ENCODE assay signal across 26 cellular contexts in the genomic region with DNA sequence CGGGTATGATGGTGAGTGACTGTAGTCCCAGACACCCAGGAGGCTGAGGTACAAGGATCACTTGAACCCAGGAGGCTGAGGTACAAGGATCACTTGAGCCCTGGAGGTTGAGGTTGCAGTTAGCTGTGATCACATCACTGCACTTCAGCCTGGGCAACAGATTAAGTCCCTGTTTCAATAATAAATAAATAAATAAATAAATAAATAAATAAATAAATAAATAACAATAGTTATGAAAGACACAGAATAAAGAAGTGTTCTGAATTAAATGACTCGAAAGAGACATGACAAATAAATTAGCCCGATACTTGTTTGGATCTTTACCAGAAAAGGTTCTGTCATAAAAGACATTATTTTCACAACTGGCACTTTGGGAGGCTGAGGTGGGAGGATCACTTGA.
"Had no signal": no experiment of that assay in that cellular context is flagged by ENCODE, and none has a peak within 500 bp of the region (broad histone marks: within the 10 kb centered on the region; RNA-seq: fewer than 3 reads in every experiment).

No MANE protein-coding gene starts in this region.

- H3K27ac ChIP-seq: colonic mucosa, esophagus squamous epithelium, gastrocnemius medialis, heart right ventricle, left lung, lower lobe of right lung had no signal

- H3K36me3 ChIP-seq: colonic mucosa had no signal

- DNase-seq: colonic mucosa; cortex of kidney; effector CD8-positive, alpha-beta T cell; effector memory CD8-positive, alpha-beta T cell; endodermal cell; erythroblast; esophagus squamous epithelium; foreskin fibroblast; foreskin melanocyte; gastrocnemius medialis; glutamatergic neuron; head of caudate nucleus; heart right ventricle; hippocampal formation; left cardiac atrium; left lung; left ventricle myocardium superior; lower lobe of right lung; mesenchymal stem cell; midbrain; naive thymus-derived CD4-positive, alpha-beta T cell had no signal

- H3K9me3 ChIP-seq: colonic mucosa, esophagus squamous epithelium, gastrocnemius medialis, heart right ventricle, left lung, lower lobe of right lung had no signal

- ATAC-seq: effector memory CD8-positive, alpha-beta T cell; esophagus mucosa; gastrocnemius medialis; heart right ventricle; left cardiac atrium; left lung; left ventricle myocardium superior; lower lobe of right lung; naive thymus-derived CD4-positive, alpha-beta T cell had no signal

- H3K4me1 ChIP-seq: colonic mucosa, gastrocnemius medialis, lower lobe of right lung had no signal

- H3K9me3 Mint-ChIP-seq: dendritic cell treated with granulocyte-macrophage colony-stimulating factor and Interleukin-4, amounts not matched to agents 40 ng/mL and 50 ng/mL, for 4 days; effector memory CD8-positive, alpha-beta T cell; endodermal cell; naive thymus-derived CD4-positive, alpha-beta T cell had no signal

- H3K27me3 Mint-ChIP-seq: dendritic cell treated with granulocyte-macrophage colony-stimulating factor and Interleukin-4, amounts not matched to agents 40 ng/mL and 50 ng/mL, for 4 days; effector memory CD8-positive, alpha-beta T cell; naive thymus-derived CD4-positive, alpha-beta T cell had no signal

- H3K27ac Mint-ChIP-seq: dendritic cell treated with granulocyte-macrophage colony-stimulating factor and Interleukin-4, amounts not matched to agents 40 ng/mL and 50 ng/mL, for 4 days; endodermal cell had no signal

- FAIRE-seq: endometrium, islet of Langerhans, keratinocyte had no signal

- H3K27me3 ChIP-seq: colonic mucosa, esophagus squamous epithelium, gastrocnemius medialis, heart right ventricle, left lung had no signal

- H3K4me3 Mint-ChIP-seq: dendritic cell treated with granulocyte-macrophage colony-stimulating factor and Interleukin-4, amounts not matched to agents 40 ng/mL and 50 ng/mL, for 4 days; effector memory CD8-positive, alpha-beta T cell; endodermal cell; naive thymus-derived CD4-positive, alpha-beta T cell had no signal

- H3K4me3 ChIP-seq: colonic mucosa, esophagus squamous epithelium, gastrocnemius medialis, heart right ventricle, left lung, lower lobe of right lung had no signal

- H3K4me1 Mint-ChIP-seq: endodermal cell had no signal
